1 cellular context compared by ENCODE assay signal in genomic region chr11:117230286-117230961, GRCh38.
TF ChIP-seq lines count a peak whose summit lies in the region.

No MANE protein-coding gene starts in this region.

TF ChIP-seq in GM23338, 12 proteins besides CTCF, POLR2A, EP300 and RAD21 (continued from another document):
- TF ChIP-seq REST (IDR thresholded peaks at IDR 0.05; ENCODE audit: unreplicated experiment) = no peak
- no peak for TF ChIP-seq ETS1 (IDR thresholded peaks at IDR 0.05)
- no peak for TF ChIP-seq ZNF114 (CRISPR knock-in tag; IDR thresholded peaks at IDR 0.05)
- TF ChIP-seq NANOG (IDR thresholded peaks at IDR 0.05; ENCODE audit: borderline replicate concordance) = no peak
